Comparison of ENCODE assay signal across 8 cellular contexts in the genomic region with DNA sequence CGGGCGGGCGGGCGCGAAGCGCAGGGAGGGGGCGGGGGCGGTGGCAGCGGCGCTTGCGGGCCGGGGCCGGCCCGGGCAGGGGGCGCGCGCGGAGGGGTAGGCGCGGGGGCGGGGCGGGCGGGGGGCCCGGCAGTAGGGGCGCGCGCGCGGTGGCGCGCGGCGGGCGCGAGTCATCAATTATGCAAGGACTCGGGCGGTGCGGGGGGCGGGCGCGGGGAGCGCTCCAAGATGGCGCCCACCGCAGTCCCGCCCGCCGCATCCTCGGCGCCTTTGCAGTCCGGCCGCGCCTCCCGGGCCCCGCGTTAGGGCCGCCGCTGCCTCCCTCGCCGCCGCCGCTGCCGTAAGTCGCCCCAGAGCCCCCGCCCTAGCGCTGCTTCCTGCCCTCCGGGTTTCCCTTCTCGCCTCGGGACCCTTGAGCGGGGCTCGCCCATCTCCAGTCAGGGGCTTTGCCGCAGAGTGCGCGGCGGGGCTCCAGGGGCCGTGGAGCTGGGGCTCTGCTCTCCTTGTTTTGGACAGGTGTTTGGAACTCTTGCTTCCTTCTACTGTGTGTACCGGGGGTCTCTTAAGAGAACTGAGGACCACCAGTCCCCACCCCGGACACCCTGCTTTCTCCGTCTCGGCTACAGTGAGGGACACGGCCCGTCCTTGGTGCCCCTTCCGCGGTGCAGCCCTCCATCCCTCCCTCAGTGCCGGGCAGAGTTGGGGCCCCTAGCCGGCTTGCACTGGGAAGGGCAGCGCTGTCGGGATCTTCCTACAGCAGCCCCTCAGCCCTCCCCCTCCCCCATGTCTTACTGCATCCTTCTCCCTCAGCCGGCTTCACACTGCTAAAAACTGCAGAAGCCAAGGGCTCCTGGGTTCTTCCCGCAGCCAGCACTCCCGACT. TPM values are rescaled to one million over a fixed set of nuclear protein-coding genes. Genes with fewer than 3 reads are reported as not detected.
DNase-seq lines count a peak whose midpoint lies in the region; ATAC-seq and TF ChIP-seq lines count a peak whose summit lies in the region.

A gene (plus strand): TSS at position 214 of the 882 bp plus-strand sequence. CDS start 71,585 bp downstream, outside the sequence.

- peak; percentile 40 for ATAC-seq in GM21360 (IDR thresholded peaks at IDR 0.05; ENCODE audit: unreplicated experiment)
- peak; percentile 71 for ATAC-seq in stimulated activated naive CD8-positive, alpha-beta T cell treated with anti-CD3 and anti-CD28 coated beads, Interleukin-15, amount 100 ng/mL, for 72 hours

- no peaks in the 10 kb centered on the region for H3K36me3 Mint-ChIP-seq in endodermal cell (ENCODE audit: low read depth)

- TF ChIP-seq CTCF in BE2C (IDR thresholded peaks at IDR 0.05; ENCODE audit: low read depth, low read length): no peak
- TF ChIP-seq CTCF in endodermal cell (conservative IDR thresholded peaks at IDR 0.05): no peak

- H3K27me3 ChIP-seq in BE2C (no peaks in the 10 kb centered on the region), endodermal cell (ENCODE audit: control insufficient read depth, insufficient read depth, low read length, poor library complexity, severe bottlenecking) (peaks cover 17% of the 10 kb centered on the region)

- H3K4me3 ChIP-seq in BE2C (ENCODE audit: low read depth, low read length): peak within 1 kb of the TSS; percentile 91
- H3K4me3 ChIP-seq in endodermal cell (ENCODE audit: low read length): peak within 1 kb of the TSS; percentile 90

- H3K4me1 Mint-ChIP-seq in endodermal cell: peaks cover 9% of the 10 kb centered on the region
- H3K4me1 Mint-ChIP-seq in stimulated activated naive CD8-positive, alpha-beta T cell treated with anti-CD3 and anti-CD28 coated beads, Interleukin-15, amount 100 ng/mL, for 72 hours: peaks cover 26% of the 10 kb centered on the region

- peak; percentile 92 for DNase-seq in BE2C
- peak; percentile 81 for DNase-seq in NCI-H2196 (lab: John Stamatoyannopoulos, UW; ENCODE audit: unreplicated experiment)
- peak; percentile 60 for DNase-seq in activated CD8-positive, alpha-beta memory T cell treated with anti-CD3 and anti-CD28 coated beads, Interleukin-2, amount 50 U/mL, for 4 hours
- DNase-seq in endodermal cell: peak; percentile 85
- DNase-seq in mucosa of gallbladder (ENCODE audit: low spot score): peak; percentile 12
- peak; percentile 44 to 47 for DNase-seq in stimulated activated naive CD8-positive, alpha-beta T cell treated with anti-CD3 and anti-CD28 coated beads, Interleukin-15, amount 100 ng/mL, for 72 hours
- no peak for DNase-seq in pons (ENCODE audit: low spot score)

- peak within 1 kb of the TSS; percentile 86 for H3K4me3 Mint-ChIP-seq in endodermal cell
- H3K4me3 Mint-ChIP-seq in stimulated activated naive CD8-positive, alpha-beta T cell treated with anti-CD3 and anti-CD28 coated beads, Interleukin-15, amount 100 ng/mL, for 72 hours: peak within 1 kb of the TSS; percentile 91 to 92

- H3K27ac ChIP-seq in endodermal cell (ENCODE audit: low read depth, low read length): no peak within 1 kb of the TSS

- peak within 1 kb of the TSS; percentile 26 for H3K9ac ChIP-seq in endodermal cell (ENCODE audit: extremely low read depth, low read length, poor library complexity, severe bottlenecking)

- no peaks in the 10 kb centered on the region for H3K9me3 Mint-ChIP-seq in endodermal cell
- no peaks in the 10 kb centered on the region for H3K9me3 Mint-ChIP-seq in stimulated activated naive CD8-positive, alpha-beta T cell treated with anti-CD3 and anti-CD28 coated beads, Interleukin-15, amount 100 ng/mL, for 72 hours

- WGBS in endodermal cell (ENCODE audit: insufficient coverage in 1 of 2, insufficient read length in 1 of 2), 2 experiments: 0% methylated on average over 10 to 90 of the region's 90 CpGs

- no peaks in the 10 kb centered on the region for H3K36me3 ChIP-seq in BE2C
- H3K36me3 ChIP-seq in endodermal cell (ENCODE audit: control insufficient read depth, insufficient read depth, low read length): no peaks in the 10 kb centered on the region

- H3K4me1 ChIP-seq in BE2C: peaks cover 3% of the 10 kb centered on the region; the same call in 1 of the 2 replicates
- H3K4me1 ChIP-seq in endodermal cell (ENCODE audit: control insufficient read depth, insufficient read depth, low read length): peaks cover 4% of the 10 kb centered on the region

- H3K27ac Mint-ChIP-seq in endodermal cell: no peak within 1 kb of the TSS
- H3K27ac Mint-ChIP-seq in stimulated activated naive CD8-positive, alpha-beta T cell treated with anti-CD3 and anti-CD28 coated beads, Interleukin-15, amount 100 ng/mL, for 72 hours: peak within 1 kb of the TSS in 1 of 2 donors; percentile 93

- no peaks in the 10 kb centered on the region for H3K9me3 ChIP-seq in BE2C
- no peaks in the 10 kb centered on the region for H3K9me3 ChIP-seq in endodermal cell (ENCODE audit: control insufficient read depth, low read length)

- H3K27me3 Mint-ChIP-seq in endodermal cell (ENCODE audit: insufficient read depth): peaks cover 43% of the 10 kb centered on the region
- H3K27me3 Mint-ChIP-seq in stimulated activated naive CD8-positive, alpha-beta T cell treated with anti-CD3 and anti-CD28 coated beads, Interleukin-15, amount 100 ng/mL, for 72 hours: peaks cover 77% of the 10 kb centered on the region

RNA-seq across cellular contexts. Expression of the gene that starts here (rescaled TPM):
- polyA plus RNA-seq in BE2C (2012; ENCODE audit: insufficient read depth, insufficient read length, low read depth): 17.6 TPM
- total RNA-seq in endodermal cell: 1 to 10 TPM; 9.5 to 9.7 TPM
- 6.6 TPM for polyA plus RNA-seq in endodermal cell (2013, experiment 1 of 2)
- 6.5 TPM for polyA plus RNA-seq in endodermal cell (2013, experiment 2 of 2)
- total RNA-seq in mucosa of gallbladder: 15.2 TPM
